7 cellular contexts compared by ENCODE assay signal in the genomic region with DNA sequence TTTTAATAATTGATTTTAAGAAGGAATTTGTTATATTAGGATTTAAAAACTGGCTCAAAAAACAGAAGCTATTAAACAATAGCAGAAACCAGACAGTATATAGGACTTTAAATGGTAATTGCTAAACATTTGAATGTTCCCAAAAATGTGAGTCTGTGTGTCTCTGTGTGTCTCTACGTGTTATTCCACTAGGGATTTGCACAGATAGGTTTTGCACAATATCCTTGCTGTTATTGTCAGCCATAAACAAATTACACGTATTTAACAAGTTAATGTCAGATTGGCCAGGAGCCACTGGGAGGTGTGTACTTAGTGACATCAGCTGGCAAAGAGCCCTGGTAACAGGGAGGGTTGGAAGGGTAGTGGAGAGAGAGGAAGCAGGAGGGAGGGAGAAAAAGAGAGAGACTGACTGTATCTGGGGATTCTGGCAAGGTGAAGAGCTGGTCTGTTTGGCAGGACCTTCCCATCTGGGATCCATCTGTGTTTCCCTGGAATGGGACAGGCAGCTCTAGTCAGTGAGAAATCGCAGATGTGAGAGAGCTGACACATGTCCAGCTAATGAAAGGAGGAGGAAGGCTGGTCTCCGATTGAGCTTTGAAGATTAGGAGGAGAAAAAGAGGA.
DNase-seq lines count a peak whose midpoint lies in the region; ATAC-seq and TF ChIP-seq lines count a peak whose summit lies in the region.

No MANE protein-coding gene starts in this region.

- H3K36me3 ChIP-seq in Panc1 (ENCODE audit: control insufficient read depth, insufficient read depth, low read length) (no peaks in the 10 kb centered on the region), mucosa of rectum (ENCODE audit: control insufficient read depth in 2 of 2, insufficient read depth in 2 of 2, low read length in 2 of 2) (no peaks in the 10 kb centered on the region)

- H3K9ac ChIP-seq in mucosa of rectum (ENCODE audit: low read depth in 1 of 2, low read length in 2 of 2): peak overlapping the region; percentile 41 to 63

- TF ChIP-seq RAD21 in Ishikawa (IDR thresholded peaks at IDR 0.05; ENCODE audit: low read depth): no peak

- no peak for TF ChIP-seq CTCF in Panc1 (IDR thresholded peaks at IDR 0.05)

- no peaks in the 10 kb centered on the region for H3K4me1 ChIP-seq in Panc1 (ENCODE audit: control insufficient read depth, insufficient read depth, low read length)
- peaks cover 4 to 20% of the 10 kb centered on the region in 2 donors for H3K4me1 ChIP-seq in mucosa of rectum (ENCODE audit: control insufficient read depth in 2 of 2, insufficient read depth in 2 of 2, low read length in 2 of 2)

- 0 out of 2 replicates have a peak, but pooled peaks have one; percentile 63 for ATAC-seq in Panc1
- no peak for ATAC-seq in activated CD4-positive, alpha-beta T cell treated with anti-CD3 and anti-CD28 coated beads for 36 hours

- H3K27ac ChIP-seq in Panc1 (ENCODE audit: low read length): no peak overlapping the region; the same call in 1 of the 2 replicates
- H3K27ac ChIP-seq in epithelial cell of prostate: no peak overlapping the region
- peak overlapping the region; percentile 54 to 73 for H3K27ac ChIP-seq in mucosa of rectum (ENCODE audit: low read depth in 2 of 2, low read length in 2 of 2)

- H3K27me3 ChIP-seq in Panc1 (ENCODE audit: control insufficient read depth, insufficient read depth, low read length): no peaks in the 10 kb centered on the region
- H3K27me3 ChIP-seq in mucosa of rectum (ENCODE audit: control insufficient read depth in 2 of 2, insufficient read depth in 2 of 2, low read length in 2 of 2): no peaks in the 10 kb centered on the region

- DNase-seq in Panc1 (ENCODE audit: low read depth, low spot score) (peak; percentile 60), epithelial cell of prostate (ENCODE audit: low read depth, low spot score) (peak; percentile 81), germinal center (ENCODE audit: low spot score) (no peak), OCI-M2 (lab: John Stamatoyannopoulos, UW; ENCODE audit: unreplicated experiment) (no peak)
- no peak for DNase-seq in activated CD4-positive, alpha-beta T cell treated with anti-CD3 and anti-CD28 coated beads for 36 hours

- no peaks in the 10 kb centered on the region for H3K9me3 ChIP-seq in Panc1 (ENCODE audit: control insufficient read depth, insufficient read depth, low read depth, low read length)
- no peaks in the 10 kb centered on the region for H3K9me3 ChIP-seq in mucosa of rectum (ENCODE audit: control insufficient read depth in 2 of 2, low read length in 2 of 2)

- H3K27ac Mint-ChIP-seq in activated CD4-positive, alpha-beta T cell treated with anti-CD3 and anti-CD28 coated beads for 36 hours: no peak overlapping the region

- peaks cover 5% of the 10 kb centered on the region for H3K36me3 Mint-ChIP-seq in activated CD4-positive, alpha-beta T cell treated with anti-CD3 and anti-CD28 coated beads for 36 hours (ENCODE audit: low read depth)

- H3K27me3 Mint-ChIP-seq in activated CD4-positive, alpha-beta T cell treated with anti-CD3 and anti-CD28 coated beads for 36 hours: no peaks in the 10 kb centered on the region

- H3K4me3 ChIP-seq in Panc1 (ENCODE audit: low read depth in 2 of 2, low read length in 2 of 2) (no peak overlapping the region), mucosa of rectum (ENCODE audit: low read length in 2 of 2) (peak overlapping the region; percentile 37 to 56)

- in situ Hi-C loops in Panc1 (cut with HindIII; ENCODE audit: low pct_unique_long_range_greater_than_20kb, low sequenced_read_pairs): no loop called here

- intact Hi-C loops in Panc1 (cut with micrococcal nuclease; ENCODE audit: unreplicated experiment): no loop called here
- intact Hi-C loops in activated CD4-positive, alpha-beta T cell treated with anti-CD3 and anti-CD28 coated beads for 36 hours (cut with DNase I, micrococcal nuclease): no loop called here

- H3K9me3 Mint-ChIP-seq in activated CD4-positive, alpha-beta T cell treated with anti-CD3 and anti-CD28 coated beads for 36 hours (ENCODE audit: low read depth): no peaks in the 10 kb centered on the region

- BruUV-seq in Panc1 (replicated peaks; lab: Mats Ljungman, UMichigan): no TSS peak

- H3K4me1 Mint-ChIP-seq in activated CD4-positive, alpha-beta T cell treated with anti-CD3 and anti-CD28 coated beads for 36 hours: peaks cover 4% of the 10 kb centered on the region

- no peak for TF ChIP-seq EP300 in Ishikawa (IDR thresholded peaks at IDR 0.05; ENCODE audit: borderline replicate concordance)

- POLR2A ChIA-PET in Panc1 (lab: Charles Lee): interaction anchor here (0.6 kb wide), 1 partner anchor 24 kb away, joined by 3 read pairs; no protein-coding TSS in a partner anchor
- POLR2A ChIA-PET in activated CD4-positive, alpha-beta T cell treated with anti-CD3 and anti-CD28 coated beads for 36 hours (lab: Charles Lee): interaction anchor here (1.0 kb wide), 1 partner anchor 15 kb away, joined by 4 read pairs; no protein-coding TSS in a partner anchor

- CTCF ChIA-PET in Panc1 (lab: Charles Lee): no interaction called here
- CTCF ChIA-PET in activated CD4-positive, alpha-beta T cell treated with anti-CD3 and anti-CD28 coated beads for 36 hours (lab: Charles Lee): interaction anchor here (0.6 to 1.1 kb wide), 3 partner anchors 15 to 87 kb away, joined by 3 read pairs; no protein-coding TSS in a partner anchor

- H3K4me3 Mint-ChIP-seq in activated CD4-positive, alpha-beta T cell treated with anti-CD3 and anti-CD28 coated beads for 36 hours: no peak overlapping the region

TF ChIP-seq in Ishikawa, 13 proteins besides CTCF, POLR2A, EP300 and RAD21:
- no peak for TF ChIP-seq EGR1 (IDR thresholded peaks at IDR 0.05)
- peak; percentile 82 for TF ChIP-seq NFIC (IDR thresholded peaks at IDR 0.05)
TF ChIP-seq in Ishikawa: peak in this region for 1.

Comparison
In these comparisons a context has a peak if more than half of its experiments do, and no peak if none do; other contexts are left out.
1. DNase-seq: peak in Panc1 (single experiment) and epithelial cell of prostate (single experiment); none in activated CD4-positive, alpha-beta T cell treated with anti-CD3 and anti-CD28 coated beads for 36 hours (single experiment), germinal center (single experiment) and OCI-M2 (single experiment).
2. H3K27ac ChIP-seq: peak in mucosa of rectum (2 of 2); none in Panc1 (single experiment) and epithelial cell of prostate (single experiment).
3. H3K4me3 ChIP-seq: peak in mucosa of rectum (2 of 2); none in Panc1 (0 of 2).